Comparison of ENCODE assay signal across 21 cellular contexts in the genomic region with DNA sequence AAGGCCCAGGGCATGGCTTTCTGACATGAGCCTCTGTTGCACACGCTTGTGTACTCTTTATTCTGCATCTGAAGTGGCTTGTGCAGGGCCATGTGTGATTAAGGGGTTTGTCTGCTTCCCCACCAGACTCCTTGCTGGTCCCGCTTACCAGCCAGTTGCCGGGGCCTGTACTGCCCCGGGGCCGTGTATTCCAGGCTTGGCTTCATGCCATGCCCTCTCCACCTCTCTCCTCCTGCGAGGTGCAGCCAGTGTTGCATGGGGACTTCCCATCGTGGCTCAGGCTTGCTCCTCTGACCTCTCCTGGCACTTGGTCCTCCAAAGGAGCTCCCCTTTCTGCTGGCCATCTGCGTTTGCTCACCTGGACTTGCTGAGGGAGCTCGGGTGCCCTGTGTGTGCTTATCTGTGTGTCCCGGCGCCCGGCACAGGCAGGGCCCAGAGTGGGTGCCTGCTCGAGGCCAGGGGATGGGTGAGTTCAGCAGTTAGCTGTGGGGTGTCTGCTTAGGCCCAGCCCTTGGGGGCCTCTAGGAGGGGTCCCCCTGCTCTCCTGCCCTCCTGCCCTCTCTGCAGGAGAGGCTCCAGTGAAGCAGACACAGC.
"Had no signal": no experiment of that assay in that cellular context is flagged by ENCODE, and none has a peak within 500 bp of the region (broad histone marks: within the 10 kb centered on the region; RNA-seq: fewer than 3 reads in every experiment).

No MANE protein-coding gene starts in this region.

- H3K4me1 Mint-ChIP-seq: activated CD4-positive, alpha-beta memory T cell treated with anti-CD3 and anti-CD28 coated beads, Interleukin-2, amount 10 ng/mL, durations not matched to agents 7 days and 5 days; activated CD4-positive, alpha-beta T cell treated with anti-CD3 and anti-CD28 coated beads, Interleukin-2, amount 10 ng/mL, durations not matched to agents 24 days and 14 days; activated naive CD4-positive, alpha-beta T cell treated with anti-CD3 and anti-CD28 coated beads, Interleukin-2, amount 10 ng/mL, durations not matched to agents 7 days and 5 days; mesothelial cell of epicardium; naive thymus-derived CD8-positive, alpha-beta T cell; neural progenitor cell had no signal

- H3K36me3 Mint-ChIP-seq: activated naive CD4-positive, alpha-beta T cell treated with anti-CD3 and anti-CD28 coated beads, Interleukin-2, amount 10 ng/mL, durations not matched to agents 7 days and 5 days; neural progenitor cell had no signal

- H3K9ac ChIP-seq: neural progenitor cell had no signal

- H3K4me3 ChIP-seq: coronary artery, esophagus squamous epithelium, gastrocnemius medialis, left lung, neural progenitor cell, thyroid gland had no signal

- H3K9me3 Mint-ChIP-seq: activated CD4-positive, alpha-beta T cell treated with anti-CD3 and anti-CD28 coated beads, Interleukin-2, amount 10 ng/mL, durations not matched to agents 24 days and 14 days had no signal

- H3K4me3 Mint-ChIP-seq: activated CD4-positive, alpha-beta memory T cell treated with anti-CD3 and anti-CD28 coated beads, Interleukin-2, amount 10 ng/mL, durations not matched to agents 7 days and 5 days; activated CD4-positive, alpha-beta T cell treated with anti-CD3 and anti-CD28 coated beads, Interleukin-2, amount 10 ng/mL, durations not matched to agents 24 days and 14 days; activated naive CD4-positive, alpha-beta T cell treated with anti-CD3 and anti-CD28 coated beads, Interleukin-2, amount 10 ng/mL, durations not matched to agents 7 days and 5 days; mesothelial cell of epicardium; naive thymus-derived CD8-positive, alpha-beta T cell; neural progenitor cell; stimulated activated naive CD8-positive, alpha-beta T cell treated with anti-CD3 and anti-CD28 coated beads, Interleukin-15, Interleukin-2, amounts not matched to agents 100 ng/mL and 50 ng/mL, for 24 hours had no signal

- H3K9me3 ChIP-seq: gastrocnemius medialis, thyroid gland had no signal

- H3K4me2 ChIP-seq: neural progenitor cell had no signal

- H3K27me3 ChIP-seq: esophagus squamous epithelium, gastrocnemius medialis, neural progenitor cell, thyroid gland had no signal

- DNase-seq: activated CD4-positive, alpha-beta memory T cell treated with anti-CD3 and anti-CD28 coated beads, Interleukin-2, amount 10 ng/mL, durations not matched to agents 7 days and 5 days; activated CD4-positive, alpha-beta T cell treated with anti-CD3 and anti-CD28 coated beads, Interleukin-2, amount 10 ng/mL, durations not matched to agents 24 days and 14 days; activated effector memory CD4-positive, alpha-beta T cell treated with anti-CD3 and anti-CD28 coated beads, Interleukin-2, amount 50 U/mL, for 16 hours; activated naive CD4-positive, alpha-beta T cell treated with anti-CD3 and anti-CD28 coated beads, Interleukin-2, amount 10 ng/mL, durations not matched to agents 7 days and 5 days; amygdala; cerebellar nuclear complex; esophagus squamous epithelium; gastrocnemius medialis; hippocampal formation; kidney glomerular epithelial cell; left lung; naive thymus-derived CD8-positive, alpha-beta T cell; stimulated activated CD4-positive, alpha-beta T cell treated with anti-CD3 and anti-CD28 coated beads, Interleukin-4, amount 100 ng/mL, for 1 hour; substantia nigra; thyroid gland had no signal

- H3K36me3 ChIP-seq: esophagus squamous epithelium, gastrocnemius medialis, left lung, neural progenitor cell, thyroid gland had no signal

- ATAC-seq: activated CD4-positive, CD25-positive, alpha-beta regulatory T cell treated with anti-CD3 and anti-CD28 coated beads, Interleukin-2, amount 50 U/mL, for 24 hours; gastrocnemius medialis; left lung; naive thymus-derived CD8-positive, alpha-beta T cell had no signal

- H3K27ac ChIP-seq: coronary artery, esophagus squamous epithelium, gastrocnemius medialis, left lung, neural progenitor cell, thyroid gland, VCaP had no signal

- H3K27ac Mint-ChIP-seq: activated CD4-positive, alpha-beta memory T cell treated with anti-CD3 and anti-CD28 coated beads, Interleukin-2, amount 10 ng/mL, durations not matched to agents 7 days and 5 days; activated CD4-positive, alpha-beta T cell treated with anti-CD3 and anti-CD28 coated beads, Interleukin-2, amount 10 ng/mL, durations not matched to agents 24 days and 14 days; activated naive CD4-positive, alpha-beta T cell treated with anti-CD3 and anti-CD28 coated beads, Interleukin-2, amount 10 ng/mL, durations not matched to agents 7 days and 5 days; mesothelial cell of epicardium; naive thymus-derived CD8-positive, alpha-beta T cell; neural progenitor cell; stimulated activated naive CD8-positive, alpha-beta T cell treated with anti-CD3 and anti-CD28 coated beads, Interleukin-15, Interleukin-2, amounts not matched to agents 100 ng/mL and 50 ng/mL, for 24 hours had no signal

- H2AFZ ChIP-seq: neural progenitor cell had no signal

- H3K4me1 ChIP-seq: esophagus squamous epithelium, gastrocnemius medialis, left lung, neural progenitor cell, thyroid gland had no signal
